In genomic region chr21:31604591-31605190, GRCh38 we compare ENCODE assay signal across 1 cellular context.
TF ChIP-seq lines count a peak whose summit lies in the region.

No MANE protein-coding gene starts in this region.

TF ChIP-seq in IMR-90, 13 proteins besides CTCF, POLR2A, EP300 and RAD21 (continued from another document):
- TF ChIP-seq ELK1 (IDR thresholded peaks at IDR 0.05; ENCODE audit: borderline replicate concordance, low read depth, low read length), result no peak
TF ChIP-seq in IMR-90: peak in this region for 1.
